23 cellular contexts compared by ENCODE assay signal in the genomic region with DNA sequence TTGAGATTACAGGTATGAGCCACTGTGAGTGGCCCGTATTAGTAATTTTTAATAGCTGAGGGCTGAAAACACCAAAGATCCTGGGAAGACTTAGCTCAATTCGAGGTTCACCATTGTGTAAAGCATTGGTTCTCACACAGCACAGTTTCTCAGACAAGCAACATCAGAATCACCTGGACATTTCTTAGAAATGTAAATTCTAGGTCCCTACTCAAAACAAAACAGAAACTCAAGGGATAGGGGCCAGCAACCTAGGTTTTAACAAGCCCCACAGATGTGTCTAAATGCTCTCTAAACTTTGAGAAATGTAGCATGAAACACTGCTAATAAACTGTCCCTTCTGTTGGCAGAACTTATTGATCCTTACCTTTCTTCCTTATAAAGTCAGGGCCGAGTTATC.
"Had no signal": no experiment of that assay in that cellular context is flagged by ENCODE, and none has a peak within 500 bp of the region (broad histone marks: within the 10 kb centered on the region; RNA-seq: fewer than 3 reads in every experiment).

No MANE protein-coding gene starts in this region.

- H3K9ac ChIP-seq: neural progenitor cell had no signal

- H3K9me3 Mint-ChIP-seq: type B pancreatic cell had no signal

- H2AFZ ChIP-seq: hepatocyte, neural progenitor cell had no signal

- DNase-seq: dorsolateral prefrontal cortex; effector CD8-positive, alpha-beta T cell; foreskin melanocyte; head of caudate nucleus; kidney; left cardiac atrium; left ventricle myocardium inferior; lower lobe of right lung; nucleus accumbens; ovary; sigmoid colon; stimulated activated CD4-positive, alpha-beta T cell treated with anti-CD3 and anti-CD28 coated beads, Interleukin-12 subunit alpha, Interleukin-12 subunit beta, amount 100 ng/mL, for 4 hours; stimulated activated naive CD4-positive, alpha-beta T cell; thyroid gland had no signal

- H3K4me3 ChIP-seq: dorsolateral prefrontal cortex, hepatocyte, left ventricle myocardium inferior, lower lobe of right lung, neural progenitor cell, ovary, right atrium auricular region, sigmoid colon, skin epidermis, suprapubic skin, thyroid gland had no signal

- H3K27me3 Mint-ChIP-seq: natural killer cell treated with Interleukin-12 subunit alpha and Interleukin-12 subunit beta and Interleukin-15 and Interleukin-18, amount 100 ng/mL, for 72 hours; type B pancreatic cell had no signal

- H3K4me1 ChIP-seq: left ventricle myocardium inferior, lower lobe of right lung, neural progenitor cell, right atrium auricular region, sigmoid colon, suprapubic skin, thyroid gland had no signal

- H3K27me3 ChIP-seq: hepatocyte, neural progenitor cell, ovary, right atrium auricular region, sigmoid colon, suprapubic skin, thyroid gland had no signal

- H3K36me3 Mint-ChIP-seq: mesothelial cell of epicardium, neural progenitor cell, type B pancreatic cell had no signal

- H3K4me2 ChIP-seq: hepatocyte, neural progenitor cell had no signal

- H3K27ac ChIP-seq: hepatocyte, left ventricle myocardium inferior, lower lobe of right lung, neural progenitor cell, ovary, right atrium auricular region, sigmoid colon, skin epidermis, suprapubic skin, thyroid gland had no signal

- H3K4me1 Mint-ChIP-seq: memory B cell, mesothelial cell of epicardium had no signal

- H3K36me3 ChIP-seq: left ventricle myocardium inferior, lower lobe of right lung, neural progenitor cell, ovary, right atrium auricular region, sigmoid colon, suprapubic skin, thyroid gland had no signal

- H3K79me2 ChIP-seq: hepatocyte had no signal

- H3K9me3 ChIP-seq: lower lobe of right lung, ovary, right atrium auricular region, sigmoid colon, suprapubic skin, thyroid gland had no signal

- H3K4me3 Mint-ChIP-seq: memory B cell; mesothelial cell of epicardium; natural killer cell treated with Interleukin-12 subunit alpha and Interleukin-12 subunit beta and Interleukin-15 and Interleukin-18, amount 100 ng/mL, for 72 hours; neural progenitor cell; type B pancreatic cell had no signal

- ATAC-seq: left cardiac atrium; lower lobe of right lung; natural killer cell treated with Interleukin-12 subunit alpha and Interleukin-12 subunit beta and Interleukin-15 and Interleukin-18, amount 100 ng/mL, for 72 hours had no signal

- H3K27ac Mint-ChIP-seq: memory B cell, mesothelial cell of epicardium, neural progenitor cell, type B pancreatic cell had no signal
